Comparison of ENCODE assay signal across 29 cellular contexts in the genomic region with DNA sequence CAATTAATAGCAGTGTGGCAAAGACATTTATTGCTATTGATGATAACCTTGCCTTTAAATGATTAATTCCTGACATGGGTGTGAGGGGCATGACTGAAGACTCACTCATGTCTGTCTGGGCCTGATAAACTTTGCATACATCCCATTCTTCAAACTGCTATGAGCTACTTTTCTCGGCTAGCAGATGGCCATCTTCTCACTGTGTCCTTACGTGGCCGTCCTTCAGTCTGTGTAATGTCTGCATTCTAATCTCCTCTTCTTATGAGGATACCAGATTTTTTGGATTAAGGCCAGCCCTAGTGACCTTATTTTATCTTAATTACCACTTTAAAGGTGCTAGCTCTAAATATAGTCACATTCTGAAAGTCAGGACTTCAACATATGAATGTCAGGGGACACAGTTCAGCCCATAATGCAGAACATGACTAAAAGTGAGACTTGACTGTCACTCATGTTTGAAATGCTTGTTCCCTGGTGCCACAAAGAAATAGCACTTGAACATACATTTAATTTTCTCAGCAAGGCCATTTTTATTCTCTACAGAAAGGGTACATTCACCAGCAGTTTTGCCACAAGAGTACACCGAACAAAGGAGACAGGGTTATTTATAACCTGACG. TPM values are rescaled to one million over a fixed set of nuclear protein-coding genes. Genes with fewer than 3 reads are reported as not detected.
"Had no signal": no experiment of that assay in that cellular context is flagged by ENCODE, and none has a peak within 500 bp of the region (broad histone marks: within the 10 kb centered on the region; RNA-seq: fewer than 3 reads in every experiment).

No MANE protein-coding gene starts in this region.

- H3K36me3 ChIP-seq: ascending aorta, breast epithelium, cardiac muscle cell, colonic mucosa, esophagus squamous epithelium, gastroesophageal sphincter, heart right ventricle had no signal

- DNase-seq: activated CD4-positive, alpha-beta memory T cell treated with anti-CD3 and anti-CD28 coated beads, Interleukin-2, amount 10 ng/mL, durations not matched to agents 7 days and 5 days; activated CD4-positive, alpha-beta T cell treated with anti-CD3 and anti-CD28 coated beads for 1 hour; activated CD4-positive, alpha-beta T cell treated with anti-CD3 and anti-CD28 coated beads for 4 hours; activated CD4-positive, alpha-beta T cell treated with anti-CD3 and anti-CD28 coated beads, Interleukin-2, amount 10 ng/mL, durations not matched to agents 7 days and 5 days; activated CD4-positive, alpha-beta T cell treated with anti-CD3 and anti-CD28 coated beads, Interleukin-2, amount 50 U/mL, for 4 hours; activated CD8-positive, alpha-beta memory T cell treated with anti-CD3 and anti-CD28 coated beads, Interleukin-2, amount 50 U/mL, for 48 hours; activated gamma-delta T cell; activated naive CD4-positive, alpha-beta T cell; activated naive CD4-positive, alpha-beta T cell treated with anti-CD3 and anti-CD28 coated beads, Interleukin-2, amount 10 ng/mL, durations not matched to agents 7 days and 5 days; activated naive CD8-positive, alpha-beta T cell treated with anti-CD3 and anti-CD28 coated beads, Interleukin-2, amount 10 ng/mL, durations not matched to agents 7 days and 5 days; activated T-cell treated with anti-CD3 and anti-CD28 coated beads for 4 hours; activated T-cell treated with anti-CD3 and anti-CD28 coated beads, Interleukin-2, amount 50 U/mL, for 24 hours; activated T-cell treated with anti-CD3 and anti-CD28 coated beads, Interleukin-2, amount 50 U/mL, for 72 hours; central memory CD4-positive, alpha-beta T cell; cerebellar nuclear complex; colonic mucosa; effector CD8-positive, alpha-beta T cell; esophagus squamous epithelium; heart right ventricle; T-helper 2 cell had no signal

- H3K27ac ChIP-seq: ascending aorta, breast epithelium, cardiac muscle cell, colonic mucosa, esophagus squamous epithelium, gastroesophageal sphincter, heart right ventricle, hepatocyte had no signal

- H3K27me3 ChIP-seq: ascending aorta, breast epithelium, cardiac muscle cell, colonic mucosa, esophagus squamous epithelium, hepatocyte had no signal

- ATAC-seq: activated naive CD4-positive, alpha-beta T cell treated with anti-CD3 and anti-CD28 coated beads, Interleukin-2, amount 50 U/mL, for 72 hours; activated T-cell treated with anti-CD3 and anti-CD28 coated beads, Interleukin-2, amount 50 U/mL, for 72 hours; gastroesophageal sphincter; heart right ventricle; WTC11 had no signal

- H3K4me1 ChIP-seq: ascending aorta, breast epithelium, colonic mucosa, esophagus squamous epithelium, gastroesophageal sphincter, heart right ventricle had no signal

- H3K9me3 ChIP-seq: ascending aorta, breast epithelium, colonic mucosa, esophagus squamous epithelium, gastroesophageal sphincter had no signal

- H3K4me3 ChIP-seq: ascending aorta, breast epithelium, cardiac muscle cell, colonic mucosa, esophagus squamous epithelium, gastroesophageal sphincter, heart right ventricle, hepatocyte had no signal

RNA-seq across cellular contexts. Expression of a gene that starts 32.3 kb away (rescaled TPM):
- total RNA-seq: activated CD4-positive, alpha-beta memory T cell treated with anti-CD3 and anti-CD28 coated beads, Interleukin-2, amount 10 ng/mL, durations not matched to agents 7 days and 5 days; activated CD4-positive, alpha-beta T cell treated with anti-CD3 and anti-CD28 coated beads, Interleukin-2, amount 10 ng/mL, durations not matched to agents 7 days and 5 days; activated naive CD4-positive, alpha-beta T cell treated with anti-CD3 and anti-CD28 coated beads, Interleukin-2, amount 50 U/mL, for 72 hours; activated naive CD8-positive, alpha-beta T cell treated with anti-CD3 and anti-CD28 coated beads, Interleukin-2, amount 10 ng/mL, durations not matched to agents 7 days and 5 days; activated T-cell treated with anti-CD3 and anti-CD28 coated beads, Interleukin-2, amount 50 U/mL, for 72 hours; ascending aorta; breast epithelium; cardiac muscle cell; colonic mucosa; dermis microvascular lymphatic vessel endothelial cell; esophagus squamous epithelium; gastroesophageal sphincter; glomerular endothelial cell; heart right ventricle; hepatocyte; WTC11 had no signal
- polyA plus RNA-seq: cardiac muscle cell, heart right ventricle, hepatocyte had no signal

RNA-seq across cellular contexts. Expression of a gene that starts 42.7 kb away (rescaled TPM):
- total RNA-seq: activated CD4-positive, alpha-beta memory T cell treated with anti-CD3 and anti-CD28 coated beads, Interleukin-2, amount 10 ng/mL, durations not matched to agents 7 days and 5 days; activated CD4-positive, alpha-beta T cell treated with anti-CD3 and anti-CD28 coated beads, Interleukin-2, amount 10 ng/mL, durations not matched to agents 7 days and 5 days; activated naive CD4-positive, alpha-beta T cell treated with anti-CD3 and anti-CD28 coated beads, Interleukin-2, amount 50 U/mL, for 72 hours; activated naive CD8-positive, alpha-beta T cell treated with anti-CD3 and anti-CD28 coated beads, Interleukin-2, amount 10 ng/mL, durations not matched to agents 7 days and 5 days; activated T-cell treated with anti-CD3 and anti-CD28 coated beads, Interleukin-2, amount 50 U/mL, for 72 hours; ascending aorta; breast epithelium; cardiac muscle cell; colonic mucosa; dermis microvascular lymphatic vessel endothelial cell; esophagus squamous epithelium; gastroesophageal sphincter; glomerular endothelial cell; heart right ventricle; hepatocyte; WTC11 had no signal
- polyA plus RNA-seq: cardiac muscle cell, heart right ventricle, hepatocyte had no signal
